13 cellular contexts compared by ENCODE assay signal in genomic region chr4:6945052-6945409, GRCh38. TPM values are rescaled to one million over a fixed set of nuclear protein-coding genes. Genes with fewer than 3 reads are reported as not detected.
DNase-seq lines count a peak whose midpoint lies in the region; ATAC-seq and TF ChIP-seq lines count a peak whose summit lies in the region.
"Had no signal": no experiment of that assay in that cellular context is flagged by ENCODE, and none has a peak within 500 bp of the region (broad histone marks: within the 10 kb centered on the region; RNA-seq: fewer than 3 reads in every experiment).

No MANE protein-coding gene starts in this region.

- no peaks in the 10 kb centered on the region for H3K9me3 ChIP-seq in CD4-positive, alpha-beta T cell (ENCODE audit: control insufficient read depth, low read length)
- no peaks in the 10 kb centered on the region for H3K9me3 ChIP-seq in H9 (ENCODE audit: control insufficient read depth, low read depth, low read length)
- H3K9me3 ChIP-seq in ectodermal cell (ENCODE audit: control insufficient read depth, low read length), result no peaks in the 10 kb centered on the region
- H3K9me3 ChIP-seq: sigmoid colon had no signal

- no peak overlapping the region for H3K56ac ChIP-seq in H9 (ENCODE audit: insufficient read length, low read depth, low read length)

- POLR2A ChIA-PET in CD4-positive, alpha-beta T cell (lab: Charles Lee), result interaction anchor here (0.9 to 1.8 kb wide), 2 partner anchors 27 to 36 kb away, joined by 3 to 8 read pairs; partner anchors contain the start of gene TBC1D14

- no peak overlapping the region for H2BK20ac ChIP-seq in H9 (ENCODE audit: low read depth, low read length, poor library complexity, severe bottlenecking)

- no peak overlapping the region for H3K4ac ChIP-seq in H9 (ENCODE audit: low read depth, low read length)

- H2BK12ac ChIP-seq in H9 (ENCODE audit: insufficient read length, low read depth, low read length), result no peak overlapping the region

- H3K27ac Mint-ChIP-seq in CD4-positive, alpha-beta T cell, result peak overlapping the region; percentile 95
- H3K27ac Mint-ChIP-seq in H9, result peak overlapping the region; percentile 1 to 95 (median 76)
- H3K27ac Mint-ChIP-seq in neural crest cell (ENCODE audit: unreplicated experiment), result peak overlapping the region; percentile 52
- H3K27ac Mint-ChIP-seq: activated naive CD8-positive, alpha-beta T cell treated with anti-CD3 and anti-CD28 coated beads, Interleukin-2, amount 10 ng/mL, durations not matched to agents 7 days and 5 days had no signal

- no peak overlapping the region for H3T11ph ChIP-seq in H9 (ENCODE audit: low read length)

- H3K18ac ChIP-seq in H9 (ENCODE audit: insufficient read length, low read depth, low read length), result no peak overlapping the region

- ATAC-seq in CD4-positive, alpha-beta T cell (ENCODE audit: poor library complexity), result no peak
- ATAC-seq in HG03108 (IDR thresholded peaks at IDR 0.05; ENCODE audit: unreplicated experiment) (no peak), HG02678 (IDR thresholded peaks at IDR 0.05; ENCODE audit: unreplicated experiment) (no peak)
- ATAC-seq: PC-3 had no signal

- no peaks in the 10 kb centered on the region for H3K27me3 Mint-ChIP-seq in CD4-positive, alpha-beta T cell
- H3K27me3 Mint-ChIP-seq in H9 (ENCODE audit: low read depth), result no peaks in the 10 kb centered on the region
- no peaks in the 10 kb centered on the region for H3K27me3 Mint-ChIP-seq in neural crest cell (ENCODE audit: low read depth)
- H3K27me3 Mint-ChIP-seq: activated naive CD8-positive, alpha-beta T cell treated with anti-CD3 and anti-CD28 coated beads, Interleukin-2, amount 10 ng/mL, durations not matched to agents 7 days and 5 days had no signal

- H2AK5ac ChIP-seq in H9 (ENCODE audit: insufficient read length, low read length), result no peak overlapping the region

- H2AFZ ChIP-seq in H9 (ENCODE audit: low read length), result no peak overlapping the region

- TF ChIP-seq CTCF in CD4-positive, alpha-beta T cell (IDR thresholded peaks at IDR 0.05), result no peak
- no peak for TF ChIP-seq CTCF in H9 (conservative IDR thresholded peaks at IDR 0.05)
- no peak for TF ChIP-seq CTCF in neural crest cell (conservative IDR thresholded peaks at IDR 0.05)

- WGBS in H9 (ENCODE audit: extremely low coverage, insufficient read length, low lambda C conversion rate), result no CpG with 5 or more reads among the region's 2 CpGs
- 37 to 47% methylated on average over 2 of the region's 2 CpGs for WGBS in ectodermal cell, 2 experiments

- H3K79me2 ChIP-seq in H9 (ENCODE audit: insufficient read depth, low read length), result no peaks in the 10 kb centered on the region

- no peak overlapping the region for H4K5ac ChIP-seq in H9 (ENCODE audit: insufficient read length, low read depth, low read length)

- H3K4me3 ChIP-seq in ectodermal cell (ENCODE audit: insufficient read depth, low read depth, low read length), result no peak overlapping the region
- H3K4me3 ChIP-seq: sigmoid colon had no signal

- intact Hi-C loops in CD4-positive, alpha-beta T cell (cut with DNase I, micrococcal nuclease), result no loop called here

- no peak overlapping the region for H3K27ac ChIP-seq in CD4-positive, alpha-beta T cell (ENCODE audit: low read depth, low read length)
- H3K27ac ChIP-seq in H9 (ENCODE audit: insufficient read length, low read depth, low read length) (no peak overlapping the region), ectodermal cell (ENCODE audit: insufficient read depth, low read depth, low read length, poor library complexity, severe bottlenecking) (peak overlapping the region; percentile 39)

- H4K91ac ChIP-seq in H9 (ENCODE audit: insufficient read length, low read depth, low read length), result no peak overlapping the region

- peak overlapping the region; percentile 10 for H3K9ac ChIP-seq in H9 (ENCODE audit: extremely low read depth, insufficient read length, low read length)

- peaks cover 74% of the 10 kb centered on the region for H3K4me1 Mint-ChIP-seq in CD4-positive, alpha-beta T cell (ENCODE audit: low read depth)
- H3K4me1 Mint-ChIP-seq in H9, result peaks cover 51 to 60% of the 10 kb centered on the region in 2 experiments
- peaks cover 48% of the 10 kb centered on the region for H3K4me1 Mint-ChIP-seq in neural crest cell

- H3K14ac ChIP-seq in H9 (ENCODE audit: insufficient read depth, low read length), result peak overlapping the region; percentile 29

- no peak overlapping the region for H3K23ac ChIP-seq in H9 (ENCODE audit: insufficient read length, low read depth, low read length)

- no peaks in the 10 kb centered on the region for H4K20me1 ChIP-seq in H9 (ENCODE audit: control insufficient read depth, insufficient read depth, insufficient read length)

- H2BK120ac ChIP-seq in H9 (ENCODE audit: low read depth, low read length, poor library complexity, severe bottlenecking), result no peak overlapping the region

- no peaks in the 10 kb centered on the region for H3K9me3 Mint-ChIP-seq in CD4-positive, alpha-beta T cell
- H3K9me3 Mint-ChIP-seq in H9, result peaks cover 0 to 2% of the 10 kb centered on the region in 2 experiments; a peak in 4 of 5 replicates
- no peaks in the 10 kb centered on the region for H3K9me3 Mint-ChIP-seq in neural crest cell
- H3K9me3 Mint-ChIP-seq: activated naive CD8-positive, alpha-beta T cell treated with anti-CD3 and anti-CD28 coated beads, Interleukin-2, amount 10 ng/mL, durations not matched to agents 7 days and 5 days had no signal

- H3K36me3 Mint-ChIP-seq in CD4-positive, alpha-beta T cell (ENCODE audit: low read depth), result peaks cover 6% of the 10 kb centered on the region
- H3K36me3 Mint-ChIP-seq in H9 (ENCODE audit: insufficient read depth in 1 of 3, low read depth in 3 of 3) (peaks cover 0 to 3% (median 2%) of the 10 kb centered on the region in 3 experiments; a peak in 4 of 7 replicates), neural crest cell (ENCODE audit: low read depth) (no peaks in the 10 kb centered on the region)

- H3K4me1 ChIP-seq in H9 (ENCODE audit: insufficient read depth, low read length) (peaks cover 22% of the 10 kb centered on the region; the same call in 1 of the 2 replicates), ectodermal cell (ENCODE audit: control insufficient read depth, insufficient read depth, low read length) (peaks cover 33% of the 10 kb centered on the region)

- no peak overlapping the region for H4K8ac ChIP-seq in H9 (replicated peaks; ENCODE audit: insufficient read length, low read depth, low read length)

- H3K4me2 ChIP-seq in H9 (ENCODE audit: insufficient read depth, insufficient read length, low read length), result no peak overlapping the region

- no peaks in the 10 kb centered on the region for H3K23me2 ChIP-seq in H9 (ENCODE audit: insufficient read length, low read depth, low read length, poor library complexity, severe bottlenecking)

- H3K4me3 Mint-ChIP-seq in CD4-positive, alpha-beta T cell, result no peak overlapping the region
- H3K4me3 Mint-ChIP-seq in H9 (peak overlapping the region in 1 of 2 experiments; percentile 10; a peak in 2 of 5 replicates), neural crest cell (no peak overlapping the region)
- H3K4me3 Mint-ChIP-seq: activated naive CD8-positive, alpha-beta T cell treated with anti-CD3 and anti-CD28 coated beads, Interleukin-2, amount 10 ng/mL, durations not matched to agents 7 days and 5 days had no signal

- no peak for DNase-seq in CD4-positive, alpha-beta T cell
- DNase-seq in H9, result no peak
- DNase-seq in neural crest cell (ENCODE audit: low read depth, low spot score), result no peak
- no peak for DNase-seq in T1000 (lab: John Stamatoyannopoulos, UW)
- no peak for DNase-seq in hippocampal formation (lab: John Stamatoyannopoulos, UW)
- DNase-seq: activated naive CD8-positive, alpha-beta T cell treated with anti-CD3 and anti-CD28 coated beads, Interleukin-2, amount 10 ng/mL, durations not matched to agents 7 days and 5 days; kidney glomerular epithelial cell; NCI-H69; PC-3; sigmoid colon had no signal

- CTCF ChIA-PET in CD4-positive, alpha-beta T cell (lab: Charles Lee), result no interaction called here

- no peak overlapping the region for H2BK15ac ChIP-seq in H9 (ENCODE audit: low read depth, low read length)

- H3K79me1 ChIP-seq in H9 (ENCODE audit: insufficient read depth, low read depth, low read length, poor library complexity, severe bottlenecking), result peaks cover 3% of the 10 kb centered on the region

- no peaks in the 10 kb centered on the region for H3K36me3 ChIP-seq in ectodermal cell (ENCODE audit: control insufficient read depth, insufficient read depth, low read length)
- H3K36me3 ChIP-seq: sigmoid colon had no signal

- H3K27me3 ChIP-seq in CD4-positive, alpha-beta T cell (ENCODE audit: control insufficient read depth, insufficient read depth, low read length), result no peaks in the 10 kb centered on the region
- H3K27me3 ChIP-seq in H9 (ENCODE audit: insufficient read depth, low read length) (no peaks in the 10 kb centered on the region), ectodermal cell (ENCODE audit: control insufficient read depth, insufficient read depth, low read length, poor library complexity, severe bottlenecking) (no peaks in the 10 kb centered on the region)
- H3K27me3 ChIP-seq: sigmoid colon had no signal

- H2BK5ac ChIP-seq in H9 (ENCODE audit: insufficient read length, low read length), result no peak overlapping the region

RNA-seq across cellular contexts. Expression of gene TBC1D14, which starts 35.4 kb away (rescaled TPM):
- 10 to 100 TPM; 31.2 to 34.1 TPM for total RNA-seq in CD4-positive, alpha-beta T cell
- total RNA-seq in H9 (2021) (44.5 and 50.2 TPM in 2 replicates), neural crest cell (56.3 and 58.0 TPM in 2 replicates)
- 57.5 TPM for polyA plus RNA-seq in ectodermal cell (2013, experiment 1 of 4)
- polyA plus RNA-seq in ectodermal cell (2013, experiment 2 of 4), result 59.8 TPM
- 43.5 TPM for polyA plus RNA-seq in ectodermal cell (2013, experiment 3 of 4)
- 43.4 TPM for polyA plus RNA-seq in ectodermal cell (2013, experiment 4 of 4)
